ENCODE assay signal across 1 cellular context in the genomic region with DNA sequence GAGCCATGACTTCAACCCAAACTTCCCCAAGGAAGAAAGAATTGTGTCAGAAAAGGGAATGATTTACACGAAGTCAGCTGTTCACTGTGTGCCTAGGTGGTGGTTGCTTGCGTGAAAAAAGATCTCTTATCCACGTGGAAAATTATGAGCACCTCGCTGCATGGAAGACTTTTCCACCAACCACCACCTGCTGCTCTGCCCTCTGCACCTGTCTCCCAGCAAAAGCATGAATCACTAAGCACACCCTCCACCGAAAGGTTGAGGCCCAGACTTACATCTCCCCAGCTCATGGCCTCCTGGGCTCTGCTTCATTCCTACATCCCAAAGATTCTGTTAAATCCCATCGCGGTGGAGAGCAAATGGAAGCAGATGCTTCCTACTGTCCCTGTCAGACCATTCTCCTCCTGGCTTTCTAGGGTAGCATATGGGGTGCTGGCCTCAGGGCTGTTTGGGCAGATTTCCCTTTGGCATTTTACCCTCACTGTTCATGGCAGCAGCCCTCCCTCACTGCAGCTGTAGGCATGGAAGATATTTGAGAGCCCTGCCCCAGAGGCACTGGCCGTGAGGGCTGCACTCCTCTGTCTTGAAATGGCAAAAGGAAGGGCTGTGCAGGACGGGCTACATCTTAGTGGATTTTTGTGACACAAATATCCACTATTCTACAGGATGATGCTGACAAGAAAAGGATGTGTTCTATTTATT.
TF ChIP-seq lines count a peak whose summit lies in the region.

No MANE protein-coding gene starts in this region.

TF ChIP-seq in HepG2, 621 proteins besides CTCF, POLR2A, EP300 and RAD21 (continued from another document):
- TF ChIP-seq, protein P1, sequence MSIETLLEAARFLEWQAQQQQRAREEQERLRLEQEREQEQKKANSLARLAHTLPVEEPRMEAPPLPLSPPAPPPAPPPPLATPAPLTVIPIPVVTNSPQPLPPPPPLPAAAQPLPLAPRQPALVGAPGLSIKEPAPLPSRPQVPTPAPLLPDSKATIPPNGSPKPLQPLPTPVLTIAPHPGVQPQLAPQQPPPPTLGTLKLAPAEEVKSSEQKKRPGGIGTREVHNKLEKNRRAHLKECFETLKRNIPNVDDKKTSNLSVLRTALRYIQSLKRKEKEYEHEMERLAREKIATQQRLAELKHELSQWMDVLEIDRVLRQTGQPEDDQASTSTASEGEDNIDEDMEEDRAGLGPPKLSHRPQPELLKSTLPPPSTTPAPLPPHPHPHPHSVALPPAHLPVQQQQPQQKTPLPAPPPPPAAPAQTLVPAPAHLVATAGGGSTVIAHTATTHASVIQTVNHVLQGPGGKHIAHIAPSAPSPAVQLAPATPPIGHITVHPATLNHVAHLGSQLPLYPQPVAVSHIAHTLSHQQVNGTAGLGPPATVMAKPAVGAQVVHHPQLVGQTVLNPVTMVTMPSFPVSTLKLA (IDR thresholded peaks at IDR 0.05) = peak; percentile 82
- no peak for TF ChIP-seq RARA (CRISPR knock-in tag; IDR thresholded peaks at IDR 0.05)
